ENCODE assay signal across 1 cellular context in the genomic region with DNA sequence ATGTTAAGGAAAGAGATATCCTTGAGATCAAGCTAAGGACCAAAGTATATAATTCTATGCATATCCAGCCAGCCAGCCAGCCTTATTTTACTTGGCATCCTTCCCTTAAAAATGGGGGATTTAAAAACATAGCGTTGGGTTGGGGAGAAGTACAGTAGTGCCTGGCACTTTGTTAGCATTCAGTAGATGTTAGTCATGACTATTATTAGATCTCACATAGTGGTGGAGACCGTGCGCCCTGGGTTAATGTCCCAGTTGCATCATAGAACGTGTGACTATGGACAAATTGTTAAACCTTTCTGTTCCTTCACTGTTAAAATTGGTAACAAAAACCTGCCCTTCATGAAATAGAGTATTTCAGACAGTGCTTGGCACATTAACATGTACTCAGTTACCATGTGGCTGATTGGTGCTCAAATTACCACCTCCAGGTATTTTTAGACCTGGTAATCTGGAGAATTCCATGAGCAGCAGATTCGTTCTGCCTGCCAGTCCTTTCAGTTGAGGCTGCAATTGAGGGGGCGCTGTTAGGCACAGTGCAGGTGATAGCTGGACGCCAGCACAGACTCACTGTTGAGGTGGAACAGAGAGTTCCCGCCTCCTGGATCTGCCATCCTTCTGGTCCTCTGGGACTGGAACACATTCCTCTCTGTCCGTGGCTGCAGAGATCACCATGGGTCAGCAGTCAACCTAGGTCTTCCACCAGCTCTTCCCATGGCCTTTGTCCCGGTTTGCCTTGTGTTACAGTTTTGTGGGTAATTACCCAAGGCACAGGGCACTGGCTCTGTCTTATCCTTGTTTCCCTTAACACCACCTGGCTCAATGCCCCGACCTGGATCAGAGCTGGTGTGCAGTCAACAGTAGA.
TF ChIP-seq lines count a peak whose summit lies in the region.

No MANE protein-coding gene starts in this region.

TF ChIP-seq in IMR-90, 13 proteins besides CTCF, POLR2A, EP300 and RAD21:
- TF ChIP-seq RFX5 (IDR thresholded peaks at IDR 0.05; ENCODE audit: low read depth, low read length) (no peak), CEBPB (IDR thresholded peaks at IDR 0.05; ENCODE audit: low read depth, low read length) (peak; percentile 92), BHLHE40 (IDR thresholded peaks at IDR 0.05; ENCODE audit: low read depth, low read length) (peak; percentile 82)
TF ChIP-seq in IMR-90: peak in this region for 2.
